8 cellular contexts compared by ENCODE assay signal in the genomic region with DNA sequence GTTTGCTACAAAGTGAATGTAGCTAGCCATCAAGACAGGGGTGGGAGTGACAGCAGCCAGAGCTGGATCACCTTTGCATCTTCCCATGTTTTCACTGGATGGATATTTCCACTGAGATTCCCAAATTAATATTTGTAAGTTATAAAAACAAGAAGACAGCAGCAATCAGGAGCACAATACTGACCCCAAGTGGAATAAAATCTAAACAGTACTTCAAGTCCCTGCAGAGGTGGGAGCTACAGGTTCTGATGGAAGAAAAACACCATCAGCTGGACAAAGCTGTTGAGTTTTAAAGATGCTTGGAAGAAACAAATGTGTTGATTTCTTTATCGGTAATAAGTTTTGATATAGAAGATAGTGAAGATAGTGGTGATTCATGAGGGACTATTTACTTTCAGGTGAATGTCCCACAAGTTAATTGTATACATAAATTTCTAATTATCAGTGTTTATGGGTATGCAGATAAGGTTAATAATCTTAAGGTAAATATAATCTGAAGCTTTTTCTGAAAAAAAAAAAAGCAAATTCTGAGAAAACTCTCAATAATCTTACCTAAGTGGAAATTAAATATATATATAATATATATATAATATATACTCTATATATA.
A peak's percentile ranks its signal among the peaks of the same experiment; 100 is the strongest.
DNase-seq lines count a peak whose midpoint lies in the region; ATAC-seq, FAIRE-seq and TF ChIP-seq lines count a peak whose summit lies in the region.

No MANE protein-coding gene starts in this region.

- H3K36me3 ChIP-seq in WERI-Rb-1, result no peaks in the 10 kb centered on the region
- H3K36me3 ChIP-seq in gastrocnemius medialis, result no peaks in the 10 kb centered on the region

- no peak for FAIRE-seq in urothelium cell line (lab: Jason Lieb, UNC)

- intact Hi-C loops in gastrocnemius medialis (cut with DNase I; ENCODE audit: low total_unique reads), result loop anchor here (2.0 kb wide), 1 partner anchor 340 kb away; no protein-coding TSS in a partner anchor

- no peak for ATAC-seq in HG02678 (IDR thresholded peaks at IDR 0.05; ENCODE audit: unreplicated experiment)
- ATAC-seq in gastrocnemius medialis, result no peak

- H3K9me3 ChIP-seq in WERI-Rb-1 (ENCODE audit: severe bottlenecking) (no peaks in the 10 kb centered on the region), gastrocnemius medialis (no peaks in the 10 kb centered on the region)

- TF ChIP-seq CTCF in WERI-Rb-1 (IDR thresholded peaks at IDR 0.05; ENCODE audit: low read depth, low read length) (peak; percentile 17; the same call in 1 of the 2 replicates), gastrocnemius medialis (IDR thresholded peaks at IDR 0.05 in 4 of 5, conservative IDR thresholded peaks at IDR 0.05 in 1 of 5) (peak in 2 of 5 experiments; percentile 11 to 43)

- no peak overlapping the region for H3K4me3 ChIP-seq in WERI-Rb-1 (ENCODE audit: low read depth, low read length)
- no peak overlapping the region for H3K4me3 ChIP-seq in gastrocnemius medialis

- TF ChIP-seq POLR2A in gastrocnemius medialis (IDR thresholded peaks at IDR 0.05), result no peak

- DNase-seq in ACHN (peak; percentile 30), HT1080 (ENCODE audit: low read depth) (peak; percentile 33), WERI-Rb-1 (no peak), iPS-NIHi7 (ENCODE audit: extremely low spot score) (peak; percentile 25), urothelium cell line (ENCODE audit: low spot score) (peak; percentile 54), NCI-H526 treated with DMSO at 0.1 percent for 48 hours (lab: John Stamatoyannopoulos, UW) (no peak), gastrocnemius medialis (no peak)

- H3K27me3 ChIP-seq in WERI-Rb-1 (ENCODE audit: insufficient read depth, low read depth, severe bottlenecking), result no peaks in the 10 kb centered on the region
- H3K27me3 ChIP-seq in gastrocnemius medialis, result no peaks in the 10 kb centered on the region

- peaks cover 0 to 5% of the 10 kb centered on the region in 2 donors for H3K4me1 ChIP-seq in gastrocnemius medialis

- H3K27ac ChIP-seq in WERI-Rb-1, result no peak overlapping the region
- no peak overlapping the region for H3K27ac ChIP-seq in gastrocnemius medialis

- in situ Hi-C loops in ACHN (cut with HindIII; ENCODE audit: low pct_ligation_motif_present, low pct_unique_long_range_greater_than_20kb, low sequenced_read_pairs) (no loop called here), gastrocnemius medialis (cut with MboI; ENCODE audit: low sequenced_read_pairs in 4 of 4) (no loop called here)

Comparison
In these comparisons a context has a peak if more than half of its experiments do, and no peak if none do; other contexts are left out.
1. DNase-seq: peak in ACHN (single experiment), HT1080 (single experiment), iPS-NIHi7 (single experiment) and urothelium cell line (single experiment); none in WERI-Rb-1 (single experiment), NCI-H526 treated with DMSO at 0.1 percent for 48 hours (single experiment) and gastrocnemius medialis (0 of 2).